Comparison of ENCODE assay signal across 6 cellular contexts in genomic region chr18:58152216-58152615, GRCh38.
"Had no signal": no experiment of that assay in that cellular context is flagged by ENCODE, and none has a peak within 500 bp of the region (broad histone marks: within the 10 kb centered on the region; RNA-seq: fewer than 3 reads in every experiment).

No MANE protein-coding gene starts in this region.

- DNase-seq: H9, HCEC 1CT, IMR-90, KG1 had no signal

- H2AFZ ChIP-seq: GM23338 had no signal

- H3K4me2 ChIP-seq: GM23338 had no signal

- H3K4me3 ChIP-seq: GM23338, K562 had no signal

- ATAC-seq: GM23338, K562 had no signal
